In the genomic region with DNA sequence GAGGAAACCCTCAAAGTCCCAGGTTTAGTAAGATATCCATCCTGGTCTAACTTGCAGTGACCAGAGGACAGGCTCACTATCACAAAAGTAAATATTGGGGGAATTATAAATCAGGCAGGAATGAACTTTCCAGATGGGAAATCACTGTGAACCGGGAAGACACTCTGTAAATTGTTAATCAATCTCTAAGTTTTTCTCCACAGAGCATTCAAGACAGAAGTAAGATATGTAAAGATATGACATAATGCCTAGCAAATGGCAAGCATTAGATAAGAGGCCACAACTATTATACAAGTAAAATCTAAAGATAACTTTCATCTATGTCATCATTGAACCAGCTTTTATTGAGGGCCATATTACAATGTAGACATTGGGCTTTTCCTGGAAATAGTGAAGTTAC, we compare ENCODE assay signal across 39 cellular contexts. TPM values are rescaled to one million over a fixed set of nuclear protein-coding genes. Genes with fewer than 3 reads are reported as not detected.
"Had no signal": no experiment of that assay in that cellular context is flagged by ENCODE, and none has a peak within 500 bp of the region (broad histone marks: within the 10 kb centered on the region; RNA-seq: fewer than 3 reads in every experiment).

No MANE protein-coding gene starts in this region.

- H3K27ac ChIP-seq: adrenal gland, ascending aorta, body of pancreas, brain microvascular endothelial cell, breast epithelium, cardiac muscle cell had no signal

- H3K4me1 ChIP-seq: adrenal gland, ascending aorta, body of pancreas, breast epithelium had no signal

- H3K4me3 Mint-ChIP-seq: activated naive CD4-positive, alpha-beta T cell treated with anti-CD3 and anti-CD28 coated beads for 36 hours; activated naive CD4-positive, alpha-beta T cell treated with anti-CD3 and anti-CD28 coated beads, Interleukin-2, amount 10 ng/mL, durations not matched to agents 7 days and 5 days; activated naive CD4-positive, alpha-beta T cell treated with anti-CD3 and anti-CD28 coated beads, Interleukin-2, amount 50 U/mL, for 24 hours; activated naive CD8-positive, alpha-beta T cell; activated naive CD8-positive, alpha-beta T cell treated with anti-CD3 and anti-CD28 coated beads for 36 hours; activated naive CD8-positive, alpha-beta T cell treated with anti-CD3 and anti-CD28 coated beads, Interleukin-2, amount 10 ng/mL, durations not matched to agents 7 days and 5 days; activated naive CD8-positive, alpha-beta T cell treated with anti-CD3 and anti-CD28 coated beads, Interleukin-2, amount 50 U/mL, for 24 hours; activated T-cell treated with anti-CD3 and anti-CD28 coated beads, Interleukin-2, amount 50 U/mL, for 24 hours; activated T-cell treated with anti-CD3 and anti-CD28 coated beads, Interleukin-2, amount 50 U/mL, for 4 hours; activated T-cell treated with anti-CD3 and anti-CD28 coated beads, Interleukin-2, amount 50 U/mL, for 72 hours; activated T-helper 1 cell treated with anti-CD3 and anti-CD28 coated beads, Interleukin-12 subunit alpha, Interleukin-12 subunit beta, Interleukin-2, Interleukin-4 antibody, amounts not matched to agents 30 ng/mL and 10 ng/mL and 1 ng/mL, durations not matched to agents 14 hours and 24 hours and 36 hours; activated T-helper 17 cell treated with anti-CD3 and anti-CD28 coated beads, Interleukin-2, amount 50 U/mL, for 72 hours; brain; central memory CD8-positive, alpha-beta T cell had no signal

- H3K9me3 ChIP-seq: adrenal gland, ascending aorta, body of pancreas, breast epithelium had no signal

- H3K36me3 Mint-ChIP-seq: activated naive CD4-positive, alpha-beta T cell treated with anti-CD3 and anti-CD28 coated beads, Interleukin-2, amount 10 ng/mL, durations not matched to agents 7 days and 5 days; activated naive CD4-positive, alpha-beta T cell treated with anti-CD3 and anti-CD28 coated beads, Interleukin-2, amount 50 U/mL, for 24 hours; activated naive CD8-positive, alpha-beta T cell; activated naive CD8-positive, alpha-beta T cell treated with anti-CD3 and anti-CD28 coated beads for 36 hours; activated naive CD8-positive, alpha-beta T cell treated with anti-CD3 and anti-CD28 coated beads, Interleukin-2, amount 10 ng/mL, durations not matched to agents 7 days and 5 days; brain had no signal

- H3K36me3 ChIP-seq: adrenal gland, ascending aorta, brain microvascular endothelial cell, breast epithelium, cardiac muscle cell had no signal

- H3K4me3 ChIP-seq: adrenal gland, ascending aorta, body of pancreas, breast epithelium, cardiac muscle cell had no signal

- FAIRE-seq: bronchial epithelial cell had no signal

- H3K27me3 Mint-ChIP-seq: activated naive CD4-positive, alpha-beta T cell treated with anti-CD3 and anti-CD28 coated beads, Interleukin-2, amount 10 ng/mL, durations not matched to agents 7 days and 5 days; activated naive CD4-positive, alpha-beta T cell treated with anti-CD3 and anti-CD28 coated beads, Interleukin-2, amount 50 U/mL, for 24 hours; activated naive CD8-positive, alpha-beta T cell; activated naive CD8-positive, alpha-beta T cell treated with anti-CD3 and anti-CD28 coated beads for 36 hours; activated naive CD8-positive, alpha-beta T cell treated with anti-CD3 and anti-CD28 coated beads, Interleukin-2, amount 10 ng/mL, durations not matched to agents 7 days and 5 days; activated naive CD8-positive, alpha-beta T cell treated with anti-CD3 and anti-CD28 coated beads, Interleukin-2, amount 50 U/mL, for 24 hours; activated T-cell treated with anti-CD3 and anti-CD28 coated beads, Interleukin-2, amount 50 U/mL, for 24 hours; activated T-helper 17 cell treated with anti-CD3 and anti-CD28 coated beads, Interleukin-2, amount 50 U/mL, for 72 hours; brain; central memory CD8-positive, alpha-beta T cell had no signal

- H3K27me3 ChIP-seq: adrenal gland, ascending aorta, body of pancreas, brain microvascular endothelial cell, breast epithelium, cardiac muscle cell had no signal

- H3K27ac Mint-ChIP-seq: activated naive CD4-positive, alpha-beta T cell treated with anti-CD3 and anti-CD28 coated beads for 36 hours; activated naive CD4-positive, alpha-beta T cell treated with anti-CD3 and anti-CD28 coated beads, Interleukin-2, amount 10 ng/mL, durations not matched to agents 7 days and 5 days; activated naive CD4-positive, alpha-beta T cell treated with anti-CD3 and anti-CD28 coated beads, Interleukin-2, amount 50 U/mL, for 24 hours; activated naive CD4-positive, alpha-beta T cell treated with anti-CD3 and anti-CD28 coated beads, Interleukin-2, amount 50 U/mL, for 72 hours; activated naive CD8-positive, alpha-beta T cell; activated naive CD8-positive, alpha-beta T cell treated with anti-CD3 and anti-CD28 coated beads for 36 hours; activated naive CD8-positive, alpha-beta T cell treated with anti-CD3 and anti-CD28 coated beads, Interleukin-2, amount 10 ng/mL, durations not matched to agents 7 days and 5 days; activated naive CD8-positive, alpha-beta T cell treated with anti-CD3 and anti-CD28 coated beads, Interleukin-2, amount 50 U/mL, for 24 hours; activated T-cell treated with anti-CD3 and anti-CD28 coated beads, Interleukin-2, amount 50 U/mL, for 24 hours; activated T-cell treated with anti-CD3 and anti-CD28 coated beads, Interleukin-2, amount 50 U/mL, for 72 hours; activated T-helper 1 cell treated with anti-CD3 and anti-CD28 coated beads, Interleukin-12 subunit alpha, Interleukin-12 subunit beta, Interleukin-2, Interleukin-4 antibody, amounts not matched to agents 30 ng/mL and 10 ng/mL and 1 ng/mL, durations not matched to agents 14 hours and 24 hours and 36 hours; activated T-helper 17 cell treated with anti-CD3 and anti-CD28 coated beads, Interleukin-2, amount 50 U/mL, for 72 hours; activated T-helper 2 cell treated with anti-CD3 and anti-CD28 coated beads, Interferon-gamma antibody, Interleukin-2, Interleukin-4, amounts not matched to agents 10 μg/mL and 5 μg/mL and 100 μg/mL, durations not matched to agents 14 hours and 24 hours and 36 hours; brain had no signal

- H3K4me1 Mint-ChIP-seq: activated naive CD4-positive, alpha-beta T cell treated with anti-CD3 and anti-CD28 coated beads, Interleukin-2, amount 10 ng/mL, durations not matched to agents 7 days and 5 days; activated naive CD4-positive, alpha-beta T cell treated with anti-CD3 and anti-CD28 coated beads, Interleukin-2, amount 50 U/mL, for 24 hours; activated naive CD8-positive, alpha-beta T cell treated with anti-CD3 and anti-CD28 coated beads for 36 hours; activated naive CD8-positive, alpha-beta T cell treated with anti-CD3 and anti-CD28 coated beads, Interleukin-2, amount 10 ng/mL, durations not matched to agents 7 days and 5 days; activated naive CD8-positive, alpha-beta T cell treated with anti-CD3 and anti-CD28 coated beads, Interleukin-2, amount 50 U/mL, for 24 hours; activated T-helper 17 cell treated with anti-CD3 and anti-CD28 coated beads, Interleukin-2, amount 50 U/mL, for 72 hours; central memory CD8-positive, alpha-beta T cell had no signal

- ATAC-seq: activated naive CD4-positive, alpha-beta T cell treated with anti-CD3 and anti-CD28 coated beads, Interleukin-2, amount 50 U/mL, for 72 hours; activated naive CD8-positive, alpha-beta T cell treated with anti-CD3 and anti-CD28 coated beads, Interleukin-2, amount 50 U/mL, for 24 hours; activated T-cell treated with anti-CD3 and anti-CD28 coated beads, Interleukin-2, amount 50 U/mL, for 4 hours; activated T-cell treated with anti-CD3 and anti-CD28 coated beads, Interleukin-2, amount 50 U/mL, for 72 hours; activated T-helper 17 cell treated with anti-CD3 and anti-CD28 coated beads, Interleukin-2, amount 50 U/mL, for 72 hours; body of pancreas had no signal

- DNase-seq: activated effector memory CD4-positive, alpha-beta T cell treated with anti-CD3 and anti-CD28 coated beads, Interleukin-2, amount 50 U/mL, for 16 hours; activated effector memory CD4-positive, alpha-beta T cell treated with Interleukin-2 at 50 U/mL for 16 hours; activated gamma-delta T cell; activated gamma-delta T cell treated with Interleukin-2 at 50 U/mL for 16 hours; activated naive CD4-positive, alpha-beta T cell; activated naive CD4-positive, alpha-beta T cell treated with anti-CD3 and anti-CD28 coated beads for 36 hours; activated naive CD4-positive, alpha-beta T cell treated with anti-CD3 and anti-CD28 coated beads, Interleukin-2, amount 10 ng/mL, durations not matched to agents 7 days and 5 days; activated naive CD4-positive, alpha-beta T cell treated with anti-CD3 and anti-CD28 coated beads, Interleukin-2, amount 50 U/mL, for 16 hours; activated naive CD4-positive, alpha-beta T cell treated with Interleukin-2 at 50 U/mL for 16 hours; activated naive CD8-positive, alpha-beta T cell treated with anti-CD3 and anti-CD28 coated beads for 36 hours; activated naive CD8-positive, alpha-beta T cell treated with anti-CD3 and anti-CD28 coated beads, Interleukin-2, amount 10 ng/mL, durations not matched to agents 7 days and 5 days; activated naive CD8-positive, alpha-beta T cell treated with anti-CD3 and anti-CD28 coated beads, Interleukin-2, amount 50 U/mL, for 24 hours; activated T-cell treated with anti-CD3 and anti-CD28 coated beads, Interleukin-2, amount 50 U/mL, for 1 hour; activated T-cell treated with anti-CD3 and anti-CD28 coated beads, Interleukin-2, amount 50 U/mL, for 24 hours; activated T-cell treated with anti-CD3 and anti-CD28 coated beads, Interleukin-2, amount 50 U/mL, for 4 hours; activated T-cell treated with anti-CD3 and anti-CD28 coated beads, Interleukin-2, amount 50 U/mL, for 48 hours; activated T-cell treated with anti-CD3 and anti-CD28 coated beads, Interleukin-2, amount 50 U/mL, for 72 hours; adrenal gland; amniotic stem cell; amygdala; anterior cingulate cortex; aorta; body of pancreas; brain microvascular endothelial cell; caudate nucleus; central memory CD4-positive, alpha-beta T cell; cerebellar nuclear complex had no signal

RNA-seq across cellular contexts. Expression of gene LRRC4C, which starts 35.3 kb away (rescaled TPM):
- total RNA-seq: activated naive CD4-positive, alpha-beta T cell treated with anti-CD3 and anti-CD28 coated beads for 36 hours; activated naive CD4-positive, alpha-beta T cell treated with anti-CD3 and anti-CD28 coated beads, Interleukin-2, amount 50 U/mL, for 72 hours; activated naive CD8-positive, alpha-beta T cell treated with anti-CD3 and anti-CD28 coated beads for 36 hours; activated naive CD8-positive, alpha-beta T cell treated with anti-CD3 and anti-CD28 coated beads, Interleukin-2, amount 10 ng/mL, durations not matched to agents 7 days and 5 days; activated T-cell treated with anti-CD3 and anti-CD28 coated beads, Interleukin-2, amount 50 U/mL, for 4 hours; activated T-cell treated with anti-CD3 and anti-CD28 coated beads, Interleukin-2, amount 50 U/mL, for 72 hours; activated T-helper 1 cell treated with anti-CD3 and anti-CD28 coated beads, Interleukin-12 subunit alpha, Interleukin-12 subunit beta, Interleukin-2, Interleukin-4 antibody, amounts not matched to agents 30 ng/mL and 10 ng/mL and 1 ng/mL, durations not matched to agents 14 hours and 24 hours and 36 hours; activated T-helper 17 cell treated with anti-CD3 and anti-CD28 coated beads, Interleukin-2, amount 50 U/mL, for 72 hours; activated T-helper 2 cell treated with anti-CD3 and anti-CD28 coated beads, Interferon-gamma antibody, Interleukin-2, Interleukin-4, amounts not matched to agents 10 μg/mL and 5 μg/mL and 100 μg/mL, durations not matched to agents 14 hours and 24 hours and 36 hours; ascending aorta; bronchial epithelial cell had no signal
